15 cellular contexts compared by ENCODE assay signal in genomic region chr17:38715216-38715943, GRCh38. TPM values are rescaled to one million over a fixed set of nuclear protein-coding genes. Genes with fewer than 3 reads are reported as not detected.
A peak's percentile ranks its signal among the peaks of the same experiment; 100 is the strongest.
DNase-seq lines count a peak whose midpoint lies in the region; ATAC-seq and TF ChIP-seq lines count a peak whose summit lies in the region.
"Had no signal": no experiment of that assay in that cellular context is flagged by ENCODE, and none has a peak within 500 bp of the region (broad histone marks: within the 10 kb centered on the region; RNA-seq: fewer than 3 reads in every experiment).

No MANE protein-coding gene starts in this region.

- H3K4me2 ChIP-seq in BLaER1 = peak overlapping the region; percentile 14; the same call in 1 of the 2 replicates

- H3K9ac ChIP-seq in BLaER1 = peak overlapping the region; percentile 16; the same call in 1 of the 2 replicates

- CTCF ChIA-PET in Caco-2 (lab: Charles Lee) = interaction anchor here (0.8 kb wide), 1 partner anchor 20 kb away, joined by 3 read pairs; no protein-coding TSS in a partner anchor
- CTCF ChIA-PET in activated CD4-positive, alpha-beta memory T cell treated with anti-CD3 and anti-CD28 coated beads, Interleukin-2, amount 10 ng/mL, durations not matched to agents 7 days and 5 days (lab: Charles Lee) = interaction anchor here (1.4 kb wide), 1 partner anchor 13 kb away, joined by 4 read pairs; no protein-coding TSS in a partner anchor

- H3K27me3 ChIP-seq in BLaER1 = no peaks in the 10 kb centered on the region
- no peaks in the 10 kb centered on the region for H3K27me3 ChIP-seq in Caco-2 (replicated peaks; ENCODE audit: control insufficient read depth, insufficient read depth, low read length)
- no peaks in the 10 kb centered on the region for H3K27me3 ChIP-seq in lower lobe of right lung (ENCODE audit: low read depth)
- H3K27me3 ChIP-seq: gastroesophageal sphincter had no signal

- H3K4me3 Mint-ChIP-seq in Caco-2 (ENCODE audit: unreplicated experiment) (no peak overlapping the region), memory B cell (no peak overlapping the region)
- no peak overlapping the region for H3K4me3 Mint-ChIP-seq in activated CD4-positive, alpha-beta memory T cell treated with anti-CD3 and anti-CD28 coated beads, Interleukin-2, amount 10 ng/mL, durations not matched to agents 7 days and 5 days

- H3K4me1 Mint-ChIP-seq in Caco-2 (ENCODE audit: low read depth, unreplicated experiment) (peaks cover 25% of the 10 kb centered on the region), memory B cell (peaks cover 9% of the 10 kb centered on the region)
- peaks cover 40% of the 10 kb centered on the region for H3K4me1 Mint-ChIP-seq in activated CD4-positive, alpha-beta memory T cell treated with anti-CD3 and anti-CD28 coated beads, Interleukin-2, amount 10 ng/mL, durations not matched to agents 7 days and 5 days

- H4K20me1 ChIP-seq in BLaER1 = peaks cover 12% of the 10 kb centered on the region

- H3K36me3 ChIP-seq in BLaER1 (peaks cover 82% of the 10 kb centered on the region), Caco-2 (ENCODE audit: control insufficient read depth, insufficient read depth, low read length) (peaks cover 10% of the 10 kb centered on the region), lower lobe of right lung (peaks cover 99% of the 10 kb centered on the region)

- no peaks in the 10 kb centered on the region for H3K9me3 ChIP-seq in BLaER1
- no peaks in the 10 kb centered on the region for H3K9me3 ChIP-seq in Caco-2
- no peaks in the 10 kb centered on the region for H3K9me3 ChIP-seq in lower lobe of right lung
- H3K9me3 ChIP-seq: gastroesophageal sphincter had no signal

- H3K9me3 Mint-ChIP-seq in Caco-2 (ENCODE audit: unreplicated experiment) (no peaks in the 10 kb centered on the region), memory B cell (no peaks in the 10 kb centered on the region)
- H3K9me3 Mint-ChIP-seq in activated CD4-positive, alpha-beta memory T cell treated with anti-CD3 and anti-CD28 coated beads, Interleukin-2, amount 10 ng/mL, durations not matched to agents 7 days and 5 days = no peaks in the 10 kb centered on the region

- no peak overlapping the region for H3K4me3 ChIP-seq in BLaER1
- no peak overlapping the region for H3K4me3 ChIP-seq in Caco-2 (ENCODE audit: low read depth, low read length)
- H3K4me3 ChIP-seq in lower lobe of right lung = no peak overlapping the region
- H3K4me3 ChIP-seq: gastroesophageal sphincter had no signal

- H3K27ac ChIP-seq in BLaER1 (peak overlapping the region; percentile 62), lower lobe of right lung (no peak overlapping the region)
- H3K27ac ChIP-seq: epithelial cell of prostate, gastroesophageal sphincter had no signal

- DNase-seq in Caco-2 (no peak), memory B cell (ENCODE audit: low spot score in 2 of 2) (no peak), lower lobe of right lung (no peak)
- no peak for DNase-seq in activated CD4-positive, alpha-beta memory T cell treated with anti-CD3 and anti-CD28 coated beads, Interleukin-2, amount 10 ng/mL, durations not matched to agents 7 days and 5 days
- DNase-seq in stimulated activated naive CD4-positive, alpha-beta T cell treated with Interleukin-2 at 50 U/mL for 16 hours (lab: John Stamatoyannopoulos, UW) = no peak
- DNase-seq: activated CD8-positive, alpha-beta memory T cell treated with anti-CD3 and anti-CD28 coated beads, Interleukin-2, amount 50 U/mL, for 4 hours; KG1; mesenchymal stem cell; NCI-H1105 treated with DMSO at 0.1 percent for 48 hours; SIG-M5; stimulated activated CD4-positive, alpha-beta T cell treated with anti-CD3 and anti-CD28 coated beads, Interleukin-4, amount 100 ng/mL, for 4 hours had no signal

- ATAC-seq in memory B cell (ENCODE audit: low read depth) (no peak), lower lobe of right lung (no peak), GM21447 (IDR thresholded peaks at IDR 0.05; ENCODE audit: unreplicated experiment) (no peak)
- ATAC-seq: gastroesophageal sphincter had no signal

- H3K27ac Mint-ChIP-seq in Caco-2 (ENCODE audit: unreplicated experiment) (peak overlapping the region; percentile 17), memory B cell (peak overlapping the region; percentile 78)
- peak overlapping the region; percentile 61 for H3K27ac Mint-ChIP-seq in activated CD4-positive, alpha-beta memory T cell treated with anti-CD3 and anti-CD28 coated beads, Interleukin-2, amount 10 ng/mL, durations not matched to agents 7 days and 5 days

- peaks cover 41% of the 10 kb centered on the region for H3K36me3 Mint-ChIP-seq in Caco-2 (ENCODE audit: insufficient read depth, unreplicated experiment)
- peaks cover 65% of the 10 kb centered on the region for H3K36me3 Mint-ChIP-seq in activated CD4-positive, alpha-beta memory T cell treated with anti-CD3 and anti-CD28 coated beads, Interleukin-2, amount 10 ng/mL, durations not matched to agents 7 days and 5 days (ENCODE audit: low read depth)
- peaks cover 27% of the 10 kb centered on the region for H3K36me3 Mint-ChIP-seq in memory B cell

- POLR2A ChIA-PET in Caco-2 (lab: Charles Lee) = interaction anchor here (0.6 kb wide), 1 partner anchor 30 kb away, joined by 4 read pairs; no protein-coding TSS in a partner anchor
- POLR2A ChIA-PET in activated CD4-positive, alpha-beta memory T cell treated with anti-CD3 and anti-CD28 coated beads, Interleukin-2, amount 10 ng/mL, durations not matched to agents 7 days and 5 days (lab: Charles Lee) = interaction anchor here (2.0 to 16.6 kb wide), 4 partner anchors 10 to 37 kb away, joined by 5 to 419 read pairs (median 24); partner anchors contain the start of genes MLLT6 and PSMB3

- peaks cover 85% of the 10 kb centered on the region for H3K4me1 ChIP-seq in BLaER1
- peaks cover 7% of the 10 kb centered on the region; the same call in 1 of the 2 replicates for H3K4me1 ChIP-seq in Caco-2
- H3K4me1 ChIP-seq in lower lobe of right lung = peaks cover 6% of the 10 kb centered on the region

- BruUV-seq in Caco-2 (replicated peaks; lab: Mats Ljungman, UMichigan) = no TSS peak

- intact Hi-C loops in Caco-2 (cut with micrococcal nuclease; ENCODE audit: unreplicated experiment) (no loop called here), lower lobe of right lung (cut with DNase I) (no loop called here)

- TF ChIP-seq CTCF in Caco-2 (IDR thresholded peaks at IDR 0.05; ENCODE audit: insufficient read depth in 1 of 2, low read depth in 1 of 2, low read length in 1 of 2, severe bottlenecking in 1 of 2, unreplicated experiment in 1 of 2) (no peak), lower lobe of right lung (IDR thresholded peaks at IDR 0.05) (no peak)

- H3K27me3 Mint-ChIP-seq in Caco-2 (ENCODE audit: insufficient read depth, unreplicated experiment) (no peaks in the 10 kb centered on the region), memory B cell (no peaks in the 10 kb centered on the region)
- H3K27me3 Mint-ChIP-seq in activated CD4-positive, alpha-beta memory T cell treated with anti-CD3 and anti-CD28 coated beads, Interleukin-2, amount 10 ng/mL, durations not matched to agents 7 days and 5 days = no peaks in the 10 kb centered on the region

RNA-seq across cellular contexts. Expression of gene MLLT6, which starts 10.3 kb away (rescaled TPM):
- total RNA-seq in Caco-2 (2022) = 69.7 and 72.5 TPM in 2 replicates
- total RNA-seq in activated CD4-positive, alpha-beta memory T cell treated with anti-CD3 and anti-CD28 coated beads, Interleukin-2, amount 10 ng/mL, durations not matched to agents 7 days and 5 days = 100 to 1,000 TPM; 262 to 265 TPM
- 135 TPM for total RNA-seq in lower lobe of right lung

RNA-seq across cellular contexts. Expression of gene CISD3, which starts 14.8 kb away (rescaled TPM):
- total RNA-seq in Caco-2 (2022) (16.6 and 18.3 TPM in 2 replicates), lower lobe of right lung (31.3 TPM)
- total RNA-seq in activated CD4-positive, alpha-beta memory T cell treated with anti-CD3 and anti-CD28 coated beads, Interleukin-2, amount 10 ng/mL, durations not matched to agents 7 days and 5 days = 10 to 100 TPM; 42.8 to 48.6 TPM

RNA-seq across cellular contexts. Expression of gene PCGF2, which starts 32.8 kb away (rescaled TPM):
- total RNA-seq in Caco-2 (2022) = 91.3 and 95.1 TPM in 2 replicates
- total RNA-seq in activated CD4-positive, alpha-beta memory T cell treated with anti-CD3 and anti-CD28 coated beads, Interleukin-2, amount 10 ng/mL, durations not matched to agents 7 days and 5 days = 1 to 10 TPM; 2.6 to 3.3 TPM
- 53.5 TPM for total RNA-seq in lower lobe of right lung

RNA-seq across cellular contexts. Expression of gene PSMB3, which starts 37.2 kb away (rescaled TPM):
- 427 and 465 TPM in 2 replicates for total RNA-seq in Caco-2 (2022)
- 100 to 1,000 TPM; 241 to 242 TPM for total RNA-seq in activated CD4-positive, alpha-beta memory T cell treated with anti-CD3 and anti-CD28 coated beads, Interleukin-2, amount 10 ng/mL, durations not matched to agents 7 days and 5 days
- 128 TPM for total RNA-seq in lower lobe of right lung

RNA-seq across cellular contexts. Expression of gene EPOP, which starts 40.6 kb away (rescaled TPM):
- total RNA-seq in Caco-2 (2022) (17.1 and 19.1 TPM in 2 replicates), lower lobe of right lung (1.0 TPM)
- 10 to 100 TPM; 10.2 to 10.3 TPM for total RNA-seq in activated CD4-positive, alpha-beta memory T cell treated with anti-CD3 and anti-CD28 coated beads, Interleukin-2, amount 10 ng/mL, durations not matched to agents 7 days and 5 days

Comparison
In these comparisons a context has a peak if more than half of its experiments do, and no peak if none do; other contexts are left out.
1. H3K27ac Mint-ChIP-seq: peak in every context shown above with its lines; median percentile 78 in memory B cell; 61 in activated CD4-positive, alpha-beta memory T cell treated with anti-CD3 and anti-CD28 coated beads, Interleukin-2, amount 10 ng/mL, durations not matched to agents 7 days and 5 days; 17 in Caco-2.
2. RNA of gene PCGF2, which starts 32.8 kb away (total RNA-seq): 91.3 to 95.1 TPM in Caco-2 and 53.5 TPM in lower lobe of right lung (single experiment); 2.6 to 3.3 TPM in activated CD4-positive, alpha-beta memory T cell treated with anti-CD3 and anti-CD28 coated beads, Interleukin-2, amount 10 ng/mL, durations not matched to agents 7 days and 5 days; every median in the first group is over 10 times any median in the second.